25 cellular contexts compared by ENCODE assay signal in the genomic region with DNA sequence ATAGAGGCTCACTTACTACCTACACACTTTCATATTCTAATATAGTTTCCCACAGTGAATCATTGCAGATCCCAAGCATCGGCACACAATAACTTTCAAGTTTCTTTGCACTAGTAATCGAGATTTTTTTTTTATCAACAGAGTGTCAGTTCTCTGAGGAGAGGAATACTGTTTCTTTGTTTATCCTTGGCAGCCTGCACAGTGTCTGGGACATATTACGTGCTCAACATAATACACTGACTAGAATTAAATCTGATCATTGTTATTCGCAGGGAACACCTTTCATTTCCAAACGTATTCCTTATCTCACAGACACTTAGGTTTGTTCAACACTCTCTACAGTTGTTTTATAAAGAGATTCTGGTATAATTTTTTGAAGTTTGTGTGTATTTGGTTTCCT.
DNase-seq lines count a peak whose midpoint lies in the region; ATAC-seq, FAIRE-seq and TF ChIP-seq lines count a peak whose summit lies in the region.
"Had no signal": no experiment of that assay in that cellular context is flagged by ENCODE, and none has a peak within 500 bp of the region (broad histone marks: within the 10 kb centered on the region; RNA-seq: fewer than 3 reads in every experiment).

No MANE protein-coding gene starts in this region.

- peaks cover 11% of the 10 kb centered on the region for H3K4me1 Mint-ChIP-seq in nephron
- H3K4me1 Mint-ChIP-seq: activated CD4-positive, alpha-beta T cell treated with anti-CD3 and anti-CD28 coated beads for 36 hours; activated naive CD4-positive, alpha-beta T cell treated with anti-CD3 and anti-CD28 coated beads, Interleukin-2, amount 50 U/mL, for 24 hours; activated T-helper 17 cell treated with anti-CD3 and anti-CD28 coated beads, Interleukin-2, amount 50 U/mL, for 72 hours; IgD-negative memory B cell had no signal

- H2AFZ ChIP-seq in ACC112 (ENCODE audit: low read length, unreplicated experiment) = no peak overlapping the region
- no peak overlapping the region for H2AFZ ChIP-seq in GM12878 (ENCODE audit: control insufficient read depth, low read depth, low read length)

- no peak for TF ChIP-seq RAD21 in GM12878 (IDR thresholded peaks at IDR 0.05; ENCODE audit: insufficient read depth, low read depth, low read length)

- ATAC-seq in GM12878 (peak; percentile 16; the same call in 2 of the 3 replicates), GM18502 (IDR thresholded peaks at IDR 0.05; ENCODE audit: poor library complexity, unreplicated experiment) (no peak), HG02642 (IDR thresholded peaks at IDR 0.05; ENCODE audit: poor library complexity, unreplicated experiment) (no peak)
- ATAC-seq: activated CD4-positive, alpha-beta T cell treated with anti-CD3 and anti-CD28 coated beads for 36 hours; activated T-helper 17 cell treated with anti-CD3 and anti-CD28 coated beads, Interleukin-2, amount 50 U/mL, for 72 hours; left lung; Panc1 had no signal

- no peak overlapping the region for H3K4me2 ChIP-seq in GM12878 (ENCODE audit: control insufficient read depth, insufficient read depth)

- DNase-seq in NCI-H2171 treated with DMSO at 0.1 percent for 48 hours (lab: John Stamatoyannopoulos, UW) (peak; percentile 71), GM12878 (ENCODE audit: low read depth, low spot score) (no peak), NCI-H1048 (lab: John Stamatoyannopoulos, UW) (no peak), GM03348 (ENCODE audit: low spot score) (no peak)
- DNase-seq: ACHN; activated CD4-positive, alpha-beta T cell treated with anti-CD3 and anti-CD28 coated beads for 36 hours; amniotic stem cell; GDM1; left lung; NCI-H1694 treated with DMSO at 0.1 percent for 48 hours; NCI-H526; posterior cingulate gyrus; SIG-M5; stimulated activated CD4-positive, alpha-beta T cell treated with anti-CD3 and anti-CD28 coated beads, Interleukin-4, amount 100 ng/mL, for 24 hours; SW 1271; transverse colon had no signal

- in situ Hi-C loops in GM12878 (cut with MboI) = no loop called here

- CTCF ChIA-PET in GM12878 (lab: Yijun Ruan, JAX) = interaction anchor here (1.5 kb wide), 2 partner anchors 11 to 40 kb away, joined by 3 to 4 read pairs; no protein-coding TSS in a partner anchor

- H3K9me3 ChIP-seq in GM12878 (replicated peaks; ENCODE audit: control insufficient read depth, insufficient read depth, low read length) = no peaks in the 10 kb centered on the region
- H3K9me3 ChIP-seq: breast epithelium, left lung, transverse colon had no signal

- H4K20me1 ChIP-seq in GM12878 (ENCODE audit: control insufficient read depth, insufficient read depth) = no peaks in the 10 kb centered on the region

- H3K27ac Mint-ChIP-seq in nephron = peak overlapping the region; percentile 58 to 74 (median 62)
- H3K27ac Mint-ChIP-seq: activated CD4-positive, alpha-beta T cell treated with anti-CD3 and anti-CD28 coated beads for 36 hours; activated naive CD4-positive, alpha-beta T cell treated with anti-CD3 and anti-CD28 coated beads, Interleukin-2, amount 50 U/mL, for 24 hours; activated T-helper 17 cell treated with anti-CD3 and anti-CD28 coated beads, Interleukin-2, amount 50 U/mL, for 72 hours; IgD-negative memory B cell had no signal

- H3K27ac ChIP-seq in ACC112 (ENCODE audit: low read depth, low read length) = no peak overlapping the region
- H3K27ac ChIP-seq in GM12878 (ENCODE audit: control insufficient read depth, insufficient read depth) = no peak overlapping the region
- H3K27ac ChIP-seq: breast epithelium, left lung, transverse colon had no signal

- no peak for FAIRE-seq in GM12878 (lab: Jason Lieb, UNC)

- H3K79me2 ChIP-seq in ACC112 (ENCODE audit: control insufficient read depth, insufficient read depth, low read length, unreplicated experiment) (peaks cover 5% of the 10 kb centered on the region), GM12878 (ENCODE audit: control insufficient read depth, insufficient read depth, low read length) (no peaks in the 10 kb centered on the region)

- SMC1A ChIA-PET in GM12878 (lab: Charles Lee; ENCODE audit: uncharacterized antibody, unreplicated experiment) = interaction anchor here (0.9 to 6.9 kb wide), 9 partner anchors 10 to 302 kb away, joined by 3 to 68 read pairs (median 7); no protein-coding TSS in a partner anchor

- H3K36me3 ChIP-seq in ACC112 (ENCODE audit: insufficient read depth, low read length) (no peaks in the 10 kb centered on the region), GM12878 (ENCODE audit: control insufficient read depth in 2 of 2, insufficient read depth in 2 of 2, low read length in 1 of 2) (no peaks in the 10 kb centered on the region)
- H3K36me3 ChIP-seq: breast epithelium, left lung, transverse colon had no signal

- 36% methylated on average over 5 of the region's 5 CpGs for WGBS in GM12878 (ENCODE audit: insufficient coverage, insufficient replicate concordance, low lambda C conversion rate, missing lambda C conversion rate)

- RAD21 ChIA-PET in GM12878 (lab: Charles Lee; ENCODE audit: unreplicated experiment) = interaction anchor here (1.4 to 4.4 kb wide), 3 partner anchors 8 to 29 kb away, joined by 6 to 15 read pairs (median 6); no protein-coding TSS in a partner anchor

- H3K4me1 ChIP-seq in ACC112 (ENCODE audit: control insufficient read depth, insufficient read depth, low read length, unreplicated experiment) = no peaks in the 10 kb centered on the region
- H3K4me1 ChIP-seq in GM12878 (ENCODE audit: control insufficient read depth, insufficient read depth, low read length) = no peaks in the 10 kb centered on the region
- H3K4me1 ChIP-seq: breast epithelium, left lung, transverse colon had no signal

- no peaks in the 10 kb centered on the region for H3K27me3 ChIP-seq in ACC112 (ENCODE audit: insufficient read depth, low read length)
- no peaks in the 10 kb centered on the region for H3K27me3 ChIP-seq in GM12878 (replicated peaks in 1 of 2; ENCODE audit: control insufficient read depth in 2 of 2, insufficient read depth in 2 of 2, low read length in 1 of 2)
- H3K27me3 ChIP-seq: breast epithelium, left lung, transverse colon had no signal

- intact Hi-C loops in GM12878 (cut with micrococcal nuclease; ENCODE audit: unreplicated experiment) = no loop called here

- POLR2A ChIA-PET in GM12878 (lab: Charles Lee) = interaction anchor here (1.1 to 2.2 kb wide), 2 partner anchors 11 to 15 kb away, joined by 3 to 8 read pairs; no protein-coding TSS in a partner anchor

- no peaks in the 10 kb centered on the region for H3K27me3 Mint-ChIP-seq in nephron (ENCODE audit: low read depth)
- H3K27me3 Mint-ChIP-seq: activated CD4-positive, alpha-beta T cell treated with anti-CD3 and anti-CD28 coated beads for 36 hours; activated naive CD4-positive, alpha-beta T cell treated with anti-CD3 and anti-CD28 coated beads, Interleukin-2, amount 50 U/mL, for 24 hours; activated T-helper 17 cell treated with anti-CD3 and anti-CD28 coated beads, Interleukin-2, amount 50 U/mL, for 72 hours; IgD-negative memory B cell had no signal

- no peak overlapping the region for H3K4me3 Mint-ChIP-seq in nephron
- H3K4me3 Mint-ChIP-seq: activated CD4-positive, alpha-beta T cell treated with anti-CD3 and anti-CD28 coated beads for 36 hours; activated naive CD4-positive, alpha-beta T cell treated with anti-CD3 and anti-CD28 coated beads, Interleukin-2, amount 50 U/mL, for 24 hours; activated T-helper 17 cell treated with anti-CD3 and anti-CD28 coated beads, Interleukin-2, amount 50 U/mL, for 72 hours; IgD-negative memory B cell had no signal

- H3K36me3 Mint-ChIP-seq in nephron (ENCODE audit: low read depth) = peaks cover 8% of the 10 kb centered on the region
- H3K36me3 Mint-ChIP-seq: activated naive CD4-positive, alpha-beta T cell treated with anti-CD3 and anti-CD28 coated beads, Interleukin-2, amount 50 U/mL, for 24 hours; IgD-negative memory B cell had no signal

- TF ChIP-seq CTCF in GM12878 (IDR thresholded peaks at IDR 0.05 in 2 of 3, conservative IDR thresholded peaks at IDR 0.05 in 1 of 3; ENCODE audit: control insufficient read depth in 2 of 3, extremely low read depth in 1 of 3, insufficient read depth in 1 of 3, low read depth in 3 of 3, low read length in 3 of 3) = no peak
- TF ChIP-seq CTCF in nephron (IDR thresholded peaks at IDR 0.05; ENCODE audit: unreplicated experiment in 3 of 3) = no peak

- 0 out of 2 replicates have a peak overlapping the region, but pooled peaks have one; percentile 5 for H3K4me3 ChIP-seq in ACC112 (ENCODE audit: low read depth, low read length)
- H3K4me3 ChIP-seq in GM12878 = no peak overlapping the region
- H3K4me3 ChIP-seq: breast epithelium, left lung, transverse colon had no signal

- TF ChIP-seq EP300 in GM12878 (IDR thresholded peaks at IDR 0.05; ENCODE audit: borderline replicate concordance in 1 of 2, control insufficient read depth in 1 of 2, low read depth in 2 of 2, low read length in 2 of 2) = no peak

- TF ChIP-seq POLR2A in GM12878 (IDR thresholded peaks at IDR 0.05; ENCODE audit: low read depth, low read length) = no peak

- no TSS peak for BruUV-seq in GM12878 (replicated peaks; lab: Mats Ljungman, UMichigan)

- H3K9me3 Mint-ChIP-seq in nephron = no peaks in the 10 kb centered on the region
- H3K9me3 Mint-ChIP-seq: activated T-helper 17 cell treated with anti-CD3 and anti-CD28 coated beads, Interleukin-2, amount 50 U/mL, for 72 hours; IgD-negative memory B cell had no signal

- no peak overlapping the region for H3K9ac ChIP-seq in GM12878 (ENCODE audit: control insufficient read depth, insufficient read depth, low read length)

TF ChIP-seq in GM12878, 131 proteins besides CTCF, POLR2A, EP300 and RAD21 (continues in another document):
- TF ChIP-seq ASH2L (IDR thresholded peaks at IDR 0.05; ENCODE audit: borderline replicate concordance, low read depth) (no peak), POU2F2 (IDR thresholded peaks at IDR 0.05; ENCODE audit: borderline replicate concordance, low read depth, low read length) (no peak), HDAC2 (IDR thresholded peaks at IDR 0.05) (no peak)
